Comparison of ENCODE assay signal across 17 cellular contexts in genomic region chr22:43200555-43200954, GRCh38. TPM values are rescaled to one million over a fixed set of nuclear protein-coding genes. Genes with fewer than 3 reads are reported as not detected.
DNase-seq lines count a peak whose midpoint lies in the region; ATAC-seq and TF ChIP-seq lines count a peak whose summit lies in the region.
"Had no signal": no experiment of that assay in that cellular context is flagged by ENCODE, and none has a peak within 500 bp of the region (broad histone marks: within the 10 kb centered on the region; RNA-seq: fewer than 3 reads in every experiment).

No MANE protein-coding gene starts in this region.

- H4K12ac ChIP-seq in trophoblast cell (ENCODE audit: low read depth, low read length) = no peak overlapping the region

- H3K4me1 Mint-ChIP-seq in endothelial cell (ENCODE audit: unreplicated experiment) = peaks cover 4% of the 10 kb centered on the region

- peak overlapping the region; percentile 48 for H3K27ac Mint-ChIP-seq in endothelial cell (ENCODE audit: unreplicated experiment)
- H3K27ac Mint-ChIP-seq: CD4-positive, alpha-beta memory T cell had no signal

- H4K91ac ChIP-seq in trophoblast cell (ENCODE audit: low read depth, low read length) = no peak overlapping the region

- no peak overlapping the region for H2BK12ac ChIP-seq in trophoblast cell (ENCODE audit: low read length)

- no peak overlapping the region for H2AFZ ChIP-seq in trophoblast cell (ENCODE audit: insufficient read depth, low read length, poor library complexity)

- H3K27me3 Mint-ChIP-seq in endothelial cell (ENCODE audit: unreplicated experiment) = peaks cover 5% of the 10 kb centered on the region

- no peak overlapping the region for H3K27ac ChIP-seq in left ventricle myocardium inferior (replicated peaks)
- no peak overlapping the region for H3K27ac ChIP-seq in trophoblast cell (ENCODE audit: low read depth, low read length)
- H3K27ac ChIP-seq: A549 had no signal

- H3K4me3 Mint-ChIP-seq in endothelial cell (ENCODE audit: unreplicated experiment) = no peak overlapping the region

- H3K9me3 Mint-ChIP-seq in endothelial cell (ENCODE audit: unreplicated experiment) = no peaks in the 10 kb centered on the region

- no peak for ATAC-seq in Right ventricle myocardium inferior
- ATAC-seq in GM21717 (IDR thresholded peaks at IDR 0.05; ENCODE audit: unreplicated experiment) = no peak
- ATAC-seq: A549 had no signal

- H3K4ac ChIP-seq in trophoblast cell (ENCODE audit: low read depth, low read length) = no peak overlapping the region

- H3K36me3 ChIP-seq in left ventricle myocardium inferior (no peaks in the 10 kb centered on the region), trophoblast cell (ENCODE audit: control insufficient read depth in 1 of 2, insufficient read depth in 2 of 2, low read length in 2 of 2) (no peaks in the 10 kb centered on the region)
- H3K36me3 ChIP-seq: HAP-1 had no signal

- H3K36me3 Mint-ChIP-seq in endothelial cell (ENCODE audit: low read depth, unreplicated experiment) = peaks cover 6% of the 10 kb centered on the region
- H3K36me3 Mint-ChIP-seq: CD4-positive, alpha-beta memory T cell had no signal

- no peak overlapping the region for H2BK5ac ChIP-seq in trophoblast cell (ENCODE audit: low read depth, low read length, poor library complexity)

- H3K4me1 ChIP-seq in left ventricle myocardium inferior (peaks cover 4% of the 10 kb centered on the region), trophoblast cell (ENCODE audit: control insufficient read depth in 1 of 2, insufficient read depth in 2 of 2, low read length in 2 of 2) (no peaks in the 10 kb centered on the region)
- H3K4me1 ChIP-seq: A549, HAP-1 had no signal

- H2BK120ac ChIP-seq in trophoblast cell (ENCODE audit: insufficient read depth, low read length, poor library complexity) = no peak overlapping the region

- no peak overlapping the region for H2AK5ac ChIP-seq in trophoblast cell (ENCODE audit: low read length)

- H3K9me3 ChIP-seq in left ventricle myocardium inferior (replicated peaks) = no peaks in the 10 kb centered on the region
- peaks cover 9% of the 10 kb centered on the region for H3K9me3 ChIP-seq in trophoblast cell (ENCODE audit: insufficient read depth, low read depth, low read length)
- H3K9me3 ChIP-seq: A549, HAP-1 had no signal

- H3K9ac ChIP-seq in trophoblast cell (ENCODE audit: low read length) = no peak overlapping the region

- H3K4me3 ChIP-seq in left ventricle myocardium inferior = no peak overlapping the region
- H3K4me3 ChIP-seq in trophoblast cell (ENCODE audit: low read depth, low read length) = peak overlapping the region; percentile 31
- H3K4me3 ChIP-seq: A549, HAP-1 had no signal

- no peaks in the 10 kb centered on the region for H3K79me1 ChIP-seq in trophoblast cell (ENCODE audit: low read length)

- TF ChIP-seq CTCF in left ventricle myocardium inferior (IDR thresholded peaks at IDR 0.05; ENCODE audit: borderline replicate concordance) = no peak
- no peak for TF ChIP-seq CTCF in endothelial cell (IDR thresholded peaks at IDR 0.05; ENCODE audit: unreplicated experiment)

- H3K79me2 ChIP-seq in trophoblast cell (ENCODE audit: control insufficient read depth, insufficient read depth, low read length, poor library complexity) = no peaks in the 10 kb centered on the region

- peak; percentile 1 for DNase-seq in Right ventricle myocardium inferior (ENCODE audit: missing footprints)
- DNase-seq in left ventricle myocardium inferior = no peak
- DNase-seq in endothelial cell (ENCODE audit: low spot score) = no peak
- no peak for DNase-seq in trophoblast cell
- DNase-seq in SHP77 (lab: John Stamatoyannopoulos, UW) = no peak
- DNase-seq: 8988T; ACHN; Calu3; CD4-positive, alpha-beta memory T cell; COR-L47; DMS53; DMS79 treated with DMSO at 0.1 percent for 48 hours; GF-D8; GOT3 had no signal

- H3K14ac ChIP-seq in trophoblast cell (ENCODE audit: low read length) = no peak overlapping the region

- H3K27me3 ChIP-seq in left ventricle myocardium inferior (ENCODE audit: low read depth) (peaks cover 19% of the 10 kb centered on the region), trophoblast cell (ENCODE audit: insufficient read depth, low read length) (no peaks in the 10 kb centered on the region)

- intact Hi-C loops in Right ventricle myocardium inferior (cut with DNase I) = no loop called here
- intact Hi-C loops in left ventricle myocardium inferior (cut with micrococcal nuclease) = no loop called here

- no CpG with 5 or more reads among the region's 13 CpGs for WGBS in trophoblast cell (ENCODE audit: extremely low coverage, insufficient coverage, insufficient read length)

- H3K23ac ChIP-seq in trophoblast cell (ENCODE audit: low read length) = no peak overlapping the region

- H3K4me2 ChIP-seq in trophoblast cell (ENCODE audit: low read length) = no peak overlapping the region
- H3K4me2 ChIP-seq: A549 had no signal

- H3K18ac ChIP-seq in trophoblast cell (ENCODE audit: low read length) = no peak overlapping the region

- no peak overlapping the region for H4K8ac ChIP-seq in trophoblast cell (ENCODE audit: low read depth, low read length)

RNA-seq across cellular contexts. Expression of gene TTLL12, which starts 13.6 kb away (rescaled TPM):
- total RNA-seq in Right ventricle myocardium inferior (13.2 TPM), left ventricle myocardium inferior (12.6 TPM), endothelial cell (ENCODE audit: unreplicated experiment) (15.1 TPM)
- polyA plus RNA-seq in trophoblast cell (2013) = 20.0 and 21.1 TPM in 2 replicates

RNA-seq across cellular contexts. Expression of gene TSPO, which starts 49.2 kb away (rescaled TPM):
- 136 TPM for total RNA-seq in Right ventricle myocardium inferior
- total RNA-seq in left ventricle myocardium inferior = 128 TPM
- 38.9 TPM for total RNA-seq in endothelial cell (ENCODE audit: unreplicated experiment)
- 21.6 and 23.0 TPM in 2 replicates for polyA plus RNA-seq in trophoblast cell (2013)

RNA-seq across cellular contexts. Expression of gene MCAT, which starts 57.4 kb away (rescaled TPM):
- 15.5 TPM for total RNA-seq in Right ventricle myocardium inferior
- 16.4 TPM for total RNA-seq in left ventricle myocardium inferior
- total RNA-seq in endothelial cell (ENCODE audit: unreplicated experiment) = 10.3 TPM
- polyA plus RNA-seq in trophoblast cell (2013) = 10.1 and 11.0 TPM in 2 replicates
